In genomic region chr5:113085084-113085414, GRCh38 we compare ENCODE assay signal across 2 cellular contexts.
A peak's percentile ranks its signal among the peaks of the same experiment; 100 is the strongest.
TF ChIP-seq lines count a peak whose summit lies in the region.

No MANE protein-coding gene starts in this region.

TF ChIP-seq in SK-N-SH, 30 proteins besides CTCF, POLR2A, EP300 and RAD21 (continued from another document):
- TF ChIP-seq RCOR1 (IDR thresholded peaks at IDR 0.05; ENCODE audit: low read length), result 0 out of 2 replicates have a peak, but pooled peaks have one; percentile 5

TF ChIP-seq in SK-N-SH treated with all-trans-retinoic acid at 6 μM for 48 hours, 23 proteins besides CTCF, POLR2A, EP300 and RAD21 (continued from another document):
- TF ChIP-seq, protein P1, sequence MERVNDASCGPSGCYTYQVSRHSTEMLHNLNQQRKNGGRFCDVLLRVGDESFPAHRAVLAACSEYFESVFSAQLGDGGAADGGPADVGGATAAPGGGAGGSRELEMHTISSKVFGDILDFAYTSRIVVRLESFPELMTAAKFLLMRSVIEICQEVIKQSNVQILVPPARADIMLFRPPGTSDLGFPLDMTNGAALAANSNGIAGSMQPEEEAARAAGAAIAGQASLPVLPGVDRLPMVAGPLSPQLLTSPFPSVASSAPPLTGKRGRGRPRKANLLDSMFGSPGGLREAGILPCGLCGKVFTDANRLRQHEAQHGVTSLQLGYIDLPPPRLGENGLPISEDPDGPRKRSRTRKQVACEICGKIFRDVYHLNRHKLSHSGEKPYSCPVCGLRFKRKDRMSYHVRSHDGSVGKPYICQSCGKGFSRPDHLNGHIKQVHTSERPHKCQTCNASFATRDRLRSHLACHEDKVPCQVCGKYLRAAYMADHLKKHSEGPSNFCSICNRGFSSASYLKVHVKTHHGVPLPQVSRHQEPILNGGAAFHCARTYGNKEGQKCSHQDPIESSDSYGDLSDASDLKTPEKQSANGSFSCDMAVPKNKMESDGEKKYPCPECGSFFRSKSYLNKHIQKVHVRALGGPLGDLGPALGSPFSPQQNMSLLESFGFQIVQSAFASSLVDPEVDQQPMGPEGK (CRISPR knock-in tag; IDR thresholded peaks at IDR 0.05; ENCODE audit: borderline replicate concordance), result no peak
- no peak for TF ChIP-seq ZNF8 (CRISPR knock-in tag; IDR thresholded peaks at IDR 0.05)
- TF ChIP-seq RARB (CRISPR knock-in tag; IDR thresholded peaks at IDR 0.05), result no peak
- TF ChIP-seq CSDC2 (CRISPR knock-in tag; IDR thresholded peaks at IDR 0.05), result no peak
- TF ChIP-seq, protein P2, sequence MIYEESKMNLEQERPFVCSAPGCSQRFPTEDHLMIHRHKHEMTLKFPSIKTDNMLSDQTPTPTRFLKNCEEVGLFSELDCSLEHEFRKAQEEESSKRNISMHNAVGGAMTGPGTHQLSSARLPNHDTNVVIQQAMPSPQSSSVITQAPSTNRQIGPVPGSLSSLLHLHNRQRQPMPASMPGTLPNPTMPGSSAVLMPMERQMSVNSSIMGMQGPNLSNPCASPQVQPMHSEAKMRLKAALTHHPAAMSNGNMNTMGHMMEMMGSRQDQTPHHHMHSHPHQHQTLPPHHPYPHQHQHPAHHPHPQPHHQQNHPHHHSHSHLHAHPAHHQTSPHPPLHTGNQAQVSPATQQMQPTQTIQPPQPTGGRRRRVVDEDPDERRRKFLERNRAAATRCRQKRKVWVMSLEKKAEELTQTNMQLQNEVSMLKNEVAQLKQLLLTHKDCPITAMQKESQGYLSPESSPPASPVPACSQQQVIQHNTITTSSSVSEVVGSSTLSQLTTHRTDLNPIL (CRISPR knock-in tag; IDR thresholded peaks at IDR 0.05; ENCODE audit: low read depth), result no peak
- TF ChIP-seq, protein P3, sequence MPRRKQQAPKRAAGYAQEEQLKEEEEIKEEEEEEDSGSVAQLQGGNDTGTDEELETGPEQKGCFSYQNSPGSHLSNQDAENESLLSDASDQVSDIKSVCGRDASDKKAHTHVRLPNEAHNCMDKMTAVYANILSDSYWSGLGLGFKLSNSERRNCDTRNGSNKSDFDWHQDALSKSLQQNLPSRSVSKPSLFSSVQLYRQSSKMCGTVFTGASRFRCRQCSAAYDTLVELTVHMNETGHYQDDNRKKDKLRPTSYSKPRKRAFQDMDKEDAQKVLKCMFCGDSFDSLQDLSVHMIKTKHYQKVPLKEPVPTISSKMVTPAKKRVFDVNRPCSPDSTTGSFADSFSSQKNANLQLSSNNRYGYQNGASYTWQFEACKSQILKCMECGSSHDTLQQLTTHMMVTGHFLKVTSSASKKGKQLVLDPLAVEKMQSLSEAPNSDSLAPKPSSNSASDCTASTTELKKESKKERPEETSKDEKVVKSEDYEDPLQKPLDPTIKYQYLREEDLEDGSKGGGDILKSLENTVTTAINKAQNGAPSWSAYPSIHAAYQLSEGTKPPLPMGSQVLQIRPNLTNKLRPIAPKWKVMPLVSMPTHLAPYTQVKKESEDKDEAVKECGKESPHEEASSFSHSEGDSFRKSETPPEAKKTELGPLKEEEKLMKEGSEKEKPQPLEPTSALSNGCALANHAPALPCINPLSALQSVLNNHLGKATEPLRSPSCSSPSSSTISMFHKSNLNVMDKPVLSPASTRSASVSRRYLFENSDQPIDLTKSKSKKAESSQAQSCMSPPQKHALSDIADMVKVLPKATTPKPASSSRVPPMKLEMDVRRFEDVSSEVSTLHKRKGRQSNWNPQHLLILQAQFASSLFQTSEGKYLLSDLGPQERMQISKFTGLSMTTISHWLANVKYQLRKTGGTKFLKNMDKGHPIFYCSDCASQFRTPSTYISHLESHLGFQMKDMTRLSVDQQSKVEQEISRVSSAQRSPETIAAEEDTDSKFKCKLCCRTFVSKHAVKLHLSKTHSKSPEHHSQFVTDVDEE (CRISPR knock-in tag; IDR thresholded peaks at IDR 0.05), result no peak
- no peak for TF ChIP-seq ZNF565 (CRISPR knock-in tag; conservative IDR thresholded peaks at IDR 0.05; ENCODE audit: low read depth)
- TF ChIP-seq GLIS3 (CRISPR knock-in tag; IDR thresholded peaks at IDR 0.05), result no peak
- no peak for TF ChIP-seq OSR1 (CRISPR knock-in tag; IDR thresholded peaks at IDR 0.05)
- no peak for TF ChIP-seq ISL1 (CRISPR knock-in tag; IDR thresholded peaks at IDR 0.05)
- no peak for TF ChIP-seq PPARA (CRISPR knock-in tag; IDR thresholded peaks at IDR 0.05; ENCODE audit: borderline replicate concordance)
- TF ChIP-seq ESRRG (CRISPR knock-in tag; IDR thresholded peaks at IDR 0.05), result no peak
- TF ChIP-seq TCF4 (CRISPR knock-in tag; IDR thresholded peaks at IDR 0.05; ENCODE audit: borderline replicate concordance), result no peak
- TF ChIP-seq BACH2 (CRISPR knock-in tag; IDR thresholded peaks at IDR 0.05; ENCODE audit: borderline replicate concordance), result no peak
- TF ChIP-seq SNAI2 (CRISPR knock-in tag; IDR thresholded peaks at IDR 0.05), result no peak
TF ChIP-seq in SK-N-SH treated with all-trans-retinoic acid at 6 μM for 48 hours: peak in this region for 0.
